ENCODE assay signal across 8 cellular contexts in genomic region chr11:86671386-86672006, GRCh38. TPM values are rescaled to one million over a fixed set of nuclear protein-coding genes. Genes with fewer than 3 reads are reported as not detected.
A peak's percentile ranks its signal among the peaks of the same experiment; 100 is the strongest.
DNase-seq lines count a peak whose midpoint lies in the region; ATAC-seq and TF ChIP-seq lines count a peak whose summit lies in the region.

No MANE protein-coding gene starts in this region.

- DNase-seq in EL (peak; percentile 58), WTC11 (ENCODE audit: low spot score) (peak; percentile 36), esophagus squamous epithelium (lab: John Stamatoyannopoulos, UW) (no peak), upper lobe of left lung (peak; percentile 56 to 89), epidermal melanocyte (ENCODE audit: insufficient read length, low spot score) (no peak)

- no peaks in the 10 kb centered on the region for H3K9me3 Mint-ChIP-seq in WTC11

- H3K27me3 ChIP-seq in esophagus squamous epithelium (peaks cover 0 to 8% (median 0%) of the 10 kb centered on the region in 4 donors), muscle layer of duodenum (ENCODE audit: low read depth, low read length) (no peaks in the 10 kb centered on the region), upper lobe of left lung (no peaks in the 10 kb centered on the region)

- no peak overlapping the region for H3K27ac Mint-ChIP-seq in WTC11

- intact Hi-C loops in esophagus squamous epithelium (cut with DNase I) = loop anchor here (10.0 kb wide), 1 partner anchor 133 kb away; the partner anchor contains the start of gene PRSS23

- peak in 2 of 4 donors; percentile 21 to 29 for TF ChIP-seq POLR2A in esophagus squamous epithelium (IDR thresholded peaks at IDR 0.05)
- TF ChIP-seq POLR2A in upper lobe of left lung (IDR thresholded peaks at IDR 0.05) = no peak

- H3K4me1 Mint-ChIP-seq in WTC11 = peaks cover 15% of the 10 kb centered on the region

- TF ChIP-seq CTCF in WTC11 (IDR thresholded peaks at IDR 0.05) (no peak), esophagus squamous epithelium (IDR thresholded peaks at IDR 0.05) (no peak), upper lobe of left lung (IDR thresholded peaks at IDR 0.05) (peak in 1 of 6 experiments; percentile 3)

- H3K9me3 ChIP-seq in esophagus squamous epithelium = no peaks in the 10 kb centered on the region
- no peaks in the 10 kb centered on the region for H3K9me3 ChIP-seq in muscle layer of duodenum (ENCODE audit: control insufficient read depth in 1 of 2, low read length in 2 of 2)
- no peaks in the 10 kb centered on the region for H3K9me3 ChIP-seq in upper lobe of left lung

- POLR2A ChIA-PET in WTC11 (lab: Charles Lee) = no interaction called here

- CTCF ChIA-PET in WTC11 (lab: Charles Lee) = interaction anchor here (0.6 to 2.1 kb wide), 3 partner anchors 53 to 129 kb away, joined by 3 to 13 read pairs (median 6); partner anchors contain the start of gene PRSS23

- ATAC-seq in HG03342 (IDR thresholded peaks at IDR 0.05; ENCODE audit: unreplicated experiment) (peak; percentile 18), WTC11 (peak; percentile 22), upper lobe of left lung (ENCODE audit: low FRiP score in 2 of 2) (peak; percentile 54 to 75), GM18861 (IDR thresholded peaks at IDR 0.05; ENCODE audit: unreplicated experiment) (no peak)

- peaks cover 0 to 52% (median 7%) of the 10 kb centered on the region in 3 donors for H3K4me1 ChIP-seq in esophagus squamous epithelium
- peaks cover 0 to 30% of the 10 kb centered on the region in 2 donors for H3K4me1 ChIP-seq in muscle layer of duodenum (ENCODE audit: control insufficient read depth in 1 of 2, insufficient read depth in 2 of 2, low read length in 2 of 2)
- peaks cover 0 to 22% (median 16%) of the 10 kb centered on the region in 4 donors for H3K4me1 ChIP-seq in upper lobe of left lung

- H3K27me3 Mint-ChIP-seq in WTC11 (ENCODE audit: low read depth) = peaks cover 52% of the 10 kb centered on the region

- H3K36me3 Mint-ChIP-seq in WTC11 = no peaks in the 10 kb centered on the region

- peak overlapping the region; percentile 70 for H3K4me3 Mint-ChIP-seq in WTC11

- H3K4me3 ChIP-seq in esophagus squamous epithelium (peak overlapping the region; percentile 58 to 84 (median 74)), muscle layer of duodenum (ENCODE audit: low read depth in 1 of 2, low read length in 2 of 2) (peak overlapping the region; percentile 72 to 74), upper lobe of left lung (peak overlapping the region; percentile 81 to 85 (median 83))

- no peak for TF ChIP-seq EP300 in upper lobe of left lung (IDR thresholded peaks at IDR 0.05)

- H3K36me3 ChIP-seq in esophagus squamous epithelium (no peaks in the 10 kb centered on the region), muscle layer of duodenum (ENCODE audit: control insufficient read depth in 1 of 2, insufficient read depth in 2 of 2, low read length in 2 of 2) (peaks cover 0 to 4% of the 10 kb centered on the region in 2 donors), upper lobe of left lung (no peaks in the 10 kb centered on the region)

- peak overlapping the region; percentile 82 to 95 (median 92) for H3K27ac ChIP-seq in esophagus squamous epithelium
- peak overlapping the region; percentile 86 for H3K27ac ChIP-seq in muscle layer of duodenum (ENCODE audit: low read length)
- H3K27ac ChIP-seq in upper lobe of left lung = peak overlapping the region; percentile 84 to 93 (median 90)

- 8 to 18% methylated on average over 8 to 9 of the region's 36 CpGs for WGBS in esophagus squamous epithelium, 2 donors
- WGBS in upper lobe of left lung, 2 donors = 2 to 5% methylated on average over 11 to 30 of the region's 36 CpGs

TF ChIP-seq in WTC11, 78 proteins besides CTCF, POLR2A, EP300 and RAD21:
- TF ChIP-seq EMX1 (CRISPR knock-in tag; IDR thresholded peaks at IDR 0.05) (no peak), ZNF423 (CRISPR knock-in tag; IDR thresholded peaks at IDR 0.05) (peak; percentile 25; the same call in 1 of the 2 replicates), TP53 (CRISPR knock-in tag; IDR thresholded peaks at IDR 0.05) (no peak), CBFB (CRISPR knock-in tag; IDR thresholded peaks at IDR 0.05; ENCODE audit: low read depth) (no peak), SP1 (CRISPR knock-in tag; conservative IDR thresholded peaks at IDR 0.05) (0 out of 2 replicates have a peak, but pooled peaks have one; percentile 27), ZNF263 (CRISPR knock-in tag; IDR thresholded peaks at IDR 0.05; ENCODE audit: low read depth) (no peak), TEAD1 (CRISPR knock-in tag; IDR thresholded peaks at IDR 0.05) (no peak; the same call in 1 of the 2 replicates), ETV6 (CRISPR knock-in tag; IDR thresholded peaks at IDR 0.05) (no peak), ZNF671 (CRISPR knock-in tag; IDR thresholded peaks at IDR 0.05) (no peak), ZMAT4 (CRISPR knock-in tag; IDR thresholded peaks at IDR 0.05) (no peak), ZNF425 (CRISPR knock-in tag; conservative IDR thresholded peaks at IDR 0.05) (no peak), RELA (CRISPR knock-in tag; IDR thresholded peaks at IDR 0.05; ENCODE audit: borderline replicate concordance) (no peak), ELF4 (CRISPR knock-in tag; IDR thresholded peaks at IDR 0.05; ENCODE audit: low read depth) (no peak)

RNA-seq across cellular contexts. Expression of gene ME3, which starts 0.9 kb away (rescaled TPM):
- total RNA-seq in WTC11 (2021) (1.2 to 3.1 TPM (median 1.8 TPM) in 3 replicates), esophagus squamous epithelium (10 to 100 TPM in 1 of 4 donors, 1 to 10 TPM in 3; 1.9 to 18.3 (median 5.6) TPM), upper lobe of left lung (10 to 100 TPM; 19.5 to 56.6 (median 34.7) TPM)

Comparison
In these comparisons a context has a peak if more than half of its experiments do, and no peak if none do; other contexts are left out.
1. DNase-seq: peak in EL (single experiment), WTC11 (single experiment) and upper lobe of left lung (2 of 2); none in esophagus squamous epithelium (single experiment) and epidermal melanocyte (single experiment).
2. Peak in every context shown above with its lines, with median percentiles within 50 percentile points of each other: H3K27ac ChIP-seq and H3K4me3 ChIP-seq.